In genomic region chr10:79145517-79146470, GRCh38 we compare ENCODE assay signal across 10 cellular contexts.
DNase-seq lines count a peak whose midpoint lies in the region; ATAC-seq lines count a peak whose summit lies in the region.
"Had no signal": no experiment of that assay in that cellular context is flagged by ENCODE, and none has a peak within 500 bp of the region (broad histone marks: within the 10 kb centered on the region; RNA-seq: fewer than 3 reads in every experiment).

No MANE protein-coding gene starts in this region.

- ATAC-seq in activated CD4-positive, alpha-beta T cell treated with anti-CD3 and anti-CD28 coated beads for 36 hours: no peak

- peak overlapping the region; percentile 91 for H3K9ac ChIP-seq in adipocyte (ENCODE audit: low read length)

- peaks cover 48% of the 10 kb centered on the region for H3K4me1 Mint-ChIP-seq in activated CD4-positive, alpha-beta T cell treated with anti-CD3 and anti-CD28 coated beads for 36 hours

- POLR2A ChIA-PET in activated CD4-positive, alpha-beta T cell treated with anti-CD3 and anti-CD28 coated beads for 36 hours (lab: Charles Lee): no interaction called here

- H3K36me3 ChIP-seq in adipocyte (ENCODE audit: control insufficient read depth, insufficient read depth, low read length, severe bottlenecking) (peaks cover 46% of the 10 kb centered on the region), mesodermal cell (ENCODE audit: control insufficient read depth, insufficient read depth, low read length) (peaks cover 73% of the 10 kb centered on the region)

- no peaks in the 10 kb centered on the region for H3K27me3 Mint-ChIP-seq in activated CD4-positive, alpha-beta T cell treated with anti-CD3 and anti-CD28 coated beads for 36 hours

- H3K4me1 ChIP-seq in adipocyte (ENCODE audit: control insufficient read depth, insufficient read depth, low read length) (peaks cover 79% of the 10 kb centered on the region), mesodermal cell (ENCODE audit: control insufficient read depth, insufficient read depth, low read length, poor library complexity, severe bottlenecking) (peaks cover 66% of the 10 kb centered on the region)

- H3K27ac Mint-ChIP-seq in activated CD4-positive, alpha-beta T cell treated with anti-CD3 and anti-CD28 coated beads for 36 hours: peak overlapping the region; percentile 64

- H3K9me3 Mint-ChIP-seq in activated CD4-positive, alpha-beta T cell treated with anti-CD3 and anti-CD28 coated beads for 36 hours (ENCODE audit: low read depth): no peaks in the 10 kb centered on the region

- intact Hi-C loops in activated CD4-positive, alpha-beta T cell treated with anti-CD3 and anti-CD28 coated beads for 36 hours (cut with DNase I, micrococcal nuclease): no loop called here

- no peak overlapping the region for H3K4me3 ChIP-seq in adipocyte (ENCODE audit: low read length)
- no peak overlapping the region for H3K4me3 ChIP-seq in mesodermal cell (ENCODE audit: extremely low read depth, insufficient read depth, low read length, poor library complexity, severe bottlenecking)

- H3K27me3 ChIP-seq in adipocyte (replicated peaks; ENCODE audit: control insufficient read depth, insufficient read depth, low read length): no peaks in the 10 kb centered on the region
- H3K27me3 ChIP-seq: brain microvascular endothelial cell had no signal

- no peaks in the 10 kb centered on the region for H3K36me3 Mint-ChIP-seq in activated CD4-positive, alpha-beta T cell treated with anti-CD3 and anti-CD28 coated beads for 36 hours (ENCODE audit: low read depth)

- H3K4me3 Mint-ChIP-seq in activated CD4-positive, alpha-beta T cell treated with anti-CD3 and anti-CD28 coated beads for 36 hours: no peak overlapping the region

- CTCF ChIA-PET in activated CD4-positive, alpha-beta T cell treated with anti-CD3 and anti-CD28 coated beads for 36 hours (lab: Charles Lee): interaction anchor here (0.6 kb wide), 2 partner anchors 11 to 79 kb away, joined by 3 to 4 read pairs; no protein-coding TSS in a partner anchor

- DNase-seq in activated CD4-positive, alpha-beta T cell treated with anti-CD3 and anti-CD28 coated beads for 36 hours: no peak
- DNase-seq in activated CD4-positive, alpha-beta T cell treated with anti-CD3 and anti-CD28 coated beads for 48 hours: no peak
- DNase-seq in adipocyte (ENCODE audit: low read depth) (no peak), globus pallidus (ENCODE audit: low spot score) (no peak), COR-L47 (lab: John Stamatoyannopoulos, UW) (no peak)
- no peak for DNase-seq in stimulated activated CD4-positive, alpha-beta T cell treated with anti-CD3 and anti-CD28 coated beads, Interleukin-1b, Interleukin-23, amount 100 ng/mL, for 48 hours
- DNase-seq: brain microvascular endothelial cell, NCI-H510A had no signal

- no peaks in the 10 kb centered on the region for H3K9me3 ChIP-seq in adipocyte (ENCODE audit: control insufficient read depth, low read length)
- no peaks in the 10 kb centered on the region for H3K9me3 ChIP-seq in mesodermal cell (ENCODE audit: control insufficient read depth, low read length)

- H3K27ac ChIP-seq in mesodermal cell (ENCODE audit: low read depth, low read length, severe bottlenecking) (peak overlapping the region; percentile 29), temporal lobe (ENCODE audit: low read depth, low read length) (peak overlapping the region; percentile 64)
- H3K27ac ChIP-seq: brain microvascular endothelial cell had no signal

- WGBS in mesodermal cell (ENCODE audit: insufficient coverage in 2 of 2), 2 experiments: 94 to 98% methylated on average over 7 to 9 of the region's 9 CpGs
